In genomic region chr19:19201697-19202630, GRCh38 we compare ENCODE assay signal across 11 cellular contexts. TPM values are rescaled to one million over a fixed set of nuclear protein-coding genes. Genes with fewer than 3 reads are reported as not detected.
DNase-seq lines count a peak whose midpoint lies in the region; ATAC-seq and TF ChIP-seq lines count a peak whose summit lies in the region.
"Had no signal": no experiment of that assay in that cellular context is flagged by ENCODE, and none has a peak within 500 bp of the region (broad histone marks: within the 10 kb centered on the region; RNA-seq: fewer than 3 reads in every experiment).

No MANE protein-coding gene starts in this region.

- no peaks in the 10 kb centered on the region for H3K36me3 Mint-ChIP-seq in natural killer cell treated with Interleukin-12 subunit alpha and Interleukin-12 subunit beta and Interleukin-15 and Interleukin-18, amount 100 ng/mL, for 72 hours

- peaks cover 19% of the 10 kb centered on the region for H3K36me3 ChIP-seq in BJ (ENCODE audit: control insufficient read depth, insufficient read depth, low read length)
- peaks cover 46% of the 10 kb centered on the region for H3K36me3 ChIP-seq in KOPT-K1 (ENCODE audit: insufficient read depth, low read length)
- peaks cover 6% of the 10 kb centered on the region for H3K36me3 ChIP-seq in colonic mucosa

- peaks cover 8 to 12% of the 10 kb centered on the region in 2 donors for H3K4me1 Mint-ChIP-seq in natural killer cell treated with Interleukin-12 subunit alpha and Interleukin-12 subunit beta and Interleukin-15 and Interleukin-18, amount 100 ng/mL, for 72 hours (ENCODE audit: low read depth in 2 of 2)

- no peaks in the 10 kb centered on the region for H3K4me1 ChIP-seq in colonic mucosa

- H3K4me3 ChIP-seq in BJ (ENCODE audit: low read depth, low read length) = peak overlapping the region; percentile 55
- peak overlapping the region; percentile 86 for H3K4me3 ChIP-seq in colonic mucosa

- peak overlapping the region; percentile 91 for H3K4me3 Mint-ChIP-seq in natural killer cell treated with Interleukin-12 subunit alpha and Interleukin-12 subunit beta and Interleukin-15 and Interleukin-18, amount 100 ng/mL, for 72 hours

- no peak for TF ChIP-seq CTCF in BJ (IDR thresholded peaks at IDR 0.05; ENCODE audit: insufficient read depth, low read depth, low read length)
- TF ChIP-seq CTCF in colonic mucosa (IDR thresholded peaks at IDR 0.05) = no peak

- H3K27me3 ChIP-seq in BJ (ENCODE audit: control insufficient read depth, insufficient read depth, low read length) (no peaks in the 10 kb centered on the region), colonic mucosa (no peaks in the 10 kb centered on the region)

- peak overlapping the region; percentile 88 for H3K27ac ChIP-seq in KOPT-K1 (ENCODE audit: low read depth, low read length, poor library complexity, severe bottlenecking)
- no peak overlapping the region for H3K27ac ChIP-seq in colonic mucosa

- CTCF ChIA-PET in BJ (lab: Yijun Ruan, JAX) = interaction anchor here (0.6 to 1.9 kb wide), 3 partner anchors 9 to 289 kb away, joined by 3 to 5 read pairs (median 3); no protein-coding TSS in a partner anchor

- DNase-seq in BJ (ENCODE audit: low read depth) = no peak
- no peak for DNase-seq in colonic mucosa
- no peak for DNase-seq in natural killer cell treated with Interleukin-12 subunit alpha and Interleukin-12 subunit beta and Interleukin-15 and Interleukin-18, amount 100 ng/mL, for 72 hours (ENCODE audit: low spot score)
- no peak for DNase-seq in COR-L47 (lab: John Stamatoyannopoulos, UW)
- no peak for DNase-seq in nucleus accumbens (lab: John Stamatoyannopoulos, UW)
- DNase-seq in cortex of kidney (lab: John Stamatoyannopoulos, UW) = no peak
- DNase-seq in dedifferentiated amniotic fluid mesenchymal stem cell (ENCODE audit: extremely low spot score) = no peak
- DNase-seq: activated gamma-delta T cell had no signal

- intact Hi-C loops in colonic mucosa (cut with DNase I) = no loop called here

- no peaks in the 10 kb centered on the region for H3K27me3 Mint-ChIP-seq in natural killer cell treated with Interleukin-12 subunit alpha and Interleukin-12 subunit beta and Interleukin-15 and Interleukin-18, amount 100 ng/mL, for 72 hours

- H3K9me3 ChIP-seq in KOPT-K1 (ENCODE audit: insufficient read depth, low read length, poor library complexity, severe bottlenecking) = no peaks in the 10 kb centered on the region
- H3K9me3 ChIP-seq in colonic mucosa = no peaks in the 10 kb centered on the region

- no peaks in the 10 kb centered on the region for H3K9me3 Mint-ChIP-seq in natural killer cell treated with Interleukin-12 subunit alpha and Interleukin-12 subunit beta and Interleukin-15 and Interleukin-18, amount 100 ng/mL, for 72 hours

- POLR2A ChIA-PET in BJ (lab: Charles Lee) = no interaction called here

- peak overlapping the region; percentile 86 to 92 for H3K27ac Mint-ChIP-seq in natural killer cell treated with Interleukin-12 subunit alpha and Interleukin-12 subunit beta and Interleukin-15 and Interleukin-18, amount 100 ng/mL, for 72 hours

- H3K9ac ChIP-seq in colonic mucosa (ENCODE audit: low read depth in 2 of 2, low read length in 2 of 2) = peak overlapping the region; percentile 75 to 98

- ATAC-seq in natural killer cell treated with Interleukin-12 subunit alpha and Interleukin-12 subunit beta and Interleukin-15 and Interleukin-18, amount 100 ng/mL, for 72 hours = no peak

RNA-seq across cellular contexts. Expression of gene NR2C2AP, which starts 1.2 kb away (rescaled TPM):
- polyA plus RNA-seq in BJ (2011; rRNA removed) = 10.0 and 12.1 TPM in 2 replicates
- polyA minus RNA-seq in BJ (2011; rRNA and poly(A)+ RNA removed) = 2.3 and 6.6 TPM in 2 replicates
- 10 to 100 TPM in 1 of 2 donors, 1 to 10 TPM in 1; 8.1 to 29.5 TPM for total RNA-seq in colonic mucosa
- 10 to 100 TPM; 34.0 to 71.0 TPM for total RNA-seq in natural killer cell treated with Interleukin-12 subunit alpha and Interleukin-12 subunit beta and Interleukin-15 and Interleukin-18, amount 100 ng/mL, for 72 hours

RNA-seq across cellular contexts. Expression of gene NCAN, which starts 9.8 kb away (rescaled TPM):
- not detected in 2 replicates for polyA plus RNA-seq in BJ (2011; rRNA removed)
- polyA minus RNA-seq in BJ (2011; rRNA and poly(A)+ RNA removed) = not detected in 2 replicates
- total RNA-seq in colonic mucosa = under 1 TPM in 1 of 2 donors, not detected in 1; 0.05 TPM
- total RNA-seq in natural killer cell treated with Interleukin-12 subunit alpha and Interleukin-12 subunit beta and Interleukin-15 and Interleukin-18, amount 100 ng/mL, for 72 hours = not detected
- total RNA-seq: LHCN-M2, right cardiac atrium had no signal
- polyA plus RNA-seq: right cardiac atrium had no signal

RNA-seq across cellular contexts. Expression of gene RFXANK, which starts 9.9 kb away (rescaled TPM):
- 61.6 and 72.5 TPM in 2 replicates for polyA plus RNA-seq in BJ (2011; rRNA removed)
- 54.2 and 84.5 TPM in 2 replicates for polyA minus RNA-seq in BJ (2011; rRNA and poly(A)+ RNA removed)
- 10 to 100 TPM; 57.4 to 70.0 TPM for total RNA-seq in colonic mucosa
- 100 to 1,000 TPM in 1 of 2 donors, 10 to 100 TPM in 1; 45.2 to 107 TPM for total RNA-seq in natural killer cell treated with Interleukin-12 subunit alpha and Interleukin-12 subunit beta and Interleukin-15 and Interleukin-18, amount 100 ng/mL, for 72 hours

RNA-seq across cellular contexts. Expression of gene BORCS8, which starts 10.0 kb away (rescaled TPM):
- 23.2 and 27.5 TPM in 2 replicates for polyA plus RNA-seq in BJ (2011; rRNA removed)
- polyA minus RNA-seq in BJ (2011; rRNA and poly(A)+ RNA removed) = 11.8 and 16.5 TPM in 2 replicates
- 10 to 100 TPM; 27.8 to 27.9 TPM for total RNA-seq in colonic mucosa
- 10 to 100 TPM; 47.2 to 64.5 TPM for total RNA-seq in natural killer cell treated with Interleukin-12 subunit alpha and Interleukin-12 subunit beta and Interleukin-15 and Interleukin-18, amount 100 ng/mL, for 72 hours

RNA-seq across cellular contexts. Expression of gene MEF2B, which starts 31.9 kb away (rescaled TPM):
- polyA plus RNA-seq in BJ (2011; rRNA removed) = 0.10 and 0.39 TPM in 2 replicates
- polyA minus RNA-seq in BJ (2011; rRNA and poly(A)+ RNA removed) = 0.15 and 0.71 TPM in 2 replicates
- 1 to 10 TPM; 1.5 to 3.9 TPM for total RNA-seq in colonic mucosa
- 1 to 10 TPM; 2.4 to 5.9 TPM for total RNA-seq in natural killer cell treated with Interleukin-12 subunit alpha and Interleukin-12 subunit beta and Interleukin-15 and Interleukin-18, amount 100 ng/mL, for 72 hours
